20 cellular contexts compared by ENCODE assay signal in genomic region chr6:3151705-3152104, GRCh38. TPM values are rescaled to one million over a fixed set of nuclear protein-coding genes. Genes with fewer than 3 reads are reported as not detected.
DNase-seq lines count a peak whose midpoint lies in the region; ATAC-seq and TF ChIP-seq lines count a peak whose summit lies in the region.
"Had no signal": no experiment of that assay in that cellular context is flagged by ENCODE, and none has a peak within 500 bp of the region (broad histone marks: within the 10 kb centered on the region; RNA-seq: fewer than 3 reads in every experiment).

No MANE protein-coding gene starts in this region.

- ATAC-seq in left lobe of liver (peak; percentile 28), GM18520 (IDR thresholded peaks at IDR 0.05; ENCODE audit: unreplicated experiment) (no peak)
- ATAC-seq: activated CD8-positive, alpha-beta T cell treated with anti-CD3 and anti-CD28 coated beads for 36 hours; left cardiac atrium had no signal

- H3K9ac ChIP-seq in OCI-LY1 (ENCODE audit: low read length), result no peak overlapping the region

- TF ChIP-seq CTCF in OCI-LY1 (IDR thresholded peaks at IDR 0.05; ENCODE audit: low read length) (no peak), transverse colon (IDR thresholded peaks at IDR 0.05) (no peak)

- no peak for TF ChIP-seq POLR2A in transverse colon (IDR thresholded peaks at IDR 0.05)

- peak; percentile 37 for DNase-seq in NCI-H748 (lab: John Stamatoyannopoulos, UW; ENCODE audit: unreplicated experiment)
- no peak for DNase-seq in NCI-H748 treated with DMSO at 0.1 percent for 48 hours (lab: John Stamatoyannopoulos, UW)
- no peak for DNase-seq in left lobe of liver (ENCODE audit: low spot score)
- DNase-seq in transverse colon, result no peak
- DNase-seq in NCI-H128 (lab: John Stamatoyannopoulos, UW; ENCODE audit: unreplicated experiment), result no peak
- DNase-seq in COLO829 (ENCODE audit: low spot score), result no peak
- DNase-seq: activated CD8-positive, alpha-beta T cell treated with anti-CD3 and anti-CD28 coated beads for 36 hours; activated naive CD4-positive, alpha-beta T cell treated with anti-CD3 and anti-CD28 coated beads, Interleukin-2, amount 50 U/mL, for 16 hours; activated T-cell treated with anti-CD3 and anti-CD28 coated beads, Interleukin-2, amount 50 U/mL, for 1 hour; aorta; CD4-positive, alpha-beta memory T cell; cerebellar nuclear complex; effector CD8-positive, alpha-beta T cell; left cardiac atrium; NCI-H1417 treated with DMSO at 0.1 percent for 48 hours; OCI-M1; retina; SIG-M5 had no signal

- H3K27me3 ChIP-seq in OCI-LY1 (ENCODE audit: insufficient read depth, low read length), result no peaks in the 10 kb centered on the region
- H3K27me3 ChIP-seq in transverse colon, result no peaks in the 10 kb centered on the region

- no peaks in the 10 kb centered on the region for H3K9me2 ChIP-seq in OCI-LY1 (ENCODE audit: low read depth, low read length)

- no peak overlapping the region for H3K4me3 ChIP-seq in OCI-LY1 (ENCODE audit: low read depth, low read length, poor library complexity, severe bottlenecking)
- H3K4me3 ChIP-seq in transverse colon, result no peak overlapping the region

- peaks cover 29% of the 10 kb centered on the region for H3K4me1 ChIP-seq in OCI-LY1 (ENCODE audit: insufficient read depth, low read length, severe bottlenecking)
- H3K4me1 ChIP-seq in transverse colon, result peaks cover 0 to 9% (median 7%) of the 10 kb centered on the region in 4 donors

- H3F3A ChIP-seq in OCI-LY1 (ENCODE audit: insufficient read depth, low read length), result no peaks in the 10 kb centered on the region; the same call in 1 of the 2 replicates

- no peak for TF ChIP-seq EP300 in transverse colon (IDR thresholded peaks at IDR 0.05; ENCODE audit: low read depth)

- WGBS in transverse colon (ENCODE audit: low coverage in 1 of 2), 2 donors, result 75 to 76% methylated on average over 3 to 5 of the region's 5 CpGs

- H4K20me1 ChIP-seq in OCI-LY1 (ENCODE audit: insufficient read depth, low read length), result no peaks in the 10 kb centered on the region

- H2AFZ ChIP-seq in OCI-LY1 (ENCODE audit: low read length), result no peak overlapping the region

- in situ Hi-C loops in transverse colon (cut with MboI; ENCODE audit: low pct_ligation_motif_present in 1 of 4, low pct_unique_long_range_greater_than_20kb in 1 of 4, low sequenced_read_pairs in 3 of 4), result no loop called here

- H3K36me3 ChIP-seq in OCI-LY1 (ENCODE audit: insufficient read depth, low read length), result peaks cover 37% of the 10 kb centered on the region
- H3K36me3 ChIP-seq in transverse colon, result no peaks in the 10 kb centered on the region

- H3K4me2 ChIP-seq in OCI-LY1 (ENCODE audit: low read length), result no peak overlapping the region

- H3K27ac ChIP-seq in OCI-LY1 (ENCODE audit: low read depth, low read length, poor library complexity, severe bottlenecking) (peak overlapping the region; percentile 68), transverse colon (no peak overlapping the region)

- H3K79me2 ChIP-seq in OCI-LY1 (ENCODE audit: insufficient read depth, low read length), result no peaks in the 10 kb centered on the region

- H3K9me3 ChIP-seq in OCI-LY1 (ENCODE audit: low read length) (no peaks in the 10 kb centered on the region), transverse colon (no peaks in the 10 kb centered on the region)

- intact Hi-C loops in transverse colon (cut with DNase I; ENCODE audit: low total_unique reads), result no loop called here

RNA-seq across cellular contexts. Expression of gene TUBB2A, which starts 5.6 kb away (rescaled TPM):
- 64.5 TPM for total RNA-seq in left lobe of liver
- total RNA-seq in transverse colon, result 10 to 100 TPM; 15.4 to 41.0 (median 29.4) TPM

RNA-seq across cellular contexts. Expression of gene BPHL, which starts 33.2 kb away (rescaled TPM):
- total RNA-seq in left lobe of liver, result 119 TPM
- 10 to 100 TPM; 16.1 to 32.5 (median 21.2) TPM for total RNA-seq in transverse colon
